Comparison of ENCODE assay signal across 11 cellular contexts in the genomic region with DNA sequence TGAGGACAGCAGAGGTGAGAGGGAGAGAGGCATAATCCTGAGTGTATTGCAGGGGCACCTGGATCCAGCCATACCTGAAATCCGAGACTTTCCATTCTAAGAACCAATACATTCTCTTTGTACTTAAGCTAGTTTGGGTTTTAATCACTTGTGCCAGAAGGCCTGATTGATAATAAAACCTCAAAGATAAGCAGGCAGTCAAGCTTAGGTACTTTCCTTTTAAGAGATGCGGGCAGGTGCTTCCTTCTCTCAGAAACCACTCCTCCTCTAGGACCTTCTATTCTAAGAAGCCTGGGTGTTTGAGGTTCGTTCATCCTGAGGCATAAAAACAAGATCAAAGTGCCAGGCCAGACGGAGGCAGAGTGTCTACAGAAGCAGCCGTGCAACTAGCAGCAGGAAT. TPM values are rescaled to one million over a fixed set of nuclear protein-coding genes. Genes with fewer than 3 reads are reported as not detected.
DNase-seq lines count a peak whose midpoint lies in the region; TF ChIP-seq lines count a peak whose summit lies in the region.
"Had no signal": no experiment of that assay in that cellular context is flagged by ENCODE, and none has a peak within 500 bp of the region (broad histone marks: within the 10 kb centered on the region; RNA-seq: fewer than 3 reads in every experiment).

No MANE protein-coding gene starts in this region.

- H3K4me2 ChIP-seq in OCI-LY3 (ENCODE audit: low read length) (peak overlapping the region; percentile 77), osteoblast (ENCODE audit: insufficient read depth, low read length) (no peak overlapping the region), mammary epithelial cell (ENCODE audit: insufficient read depth, low read depth, low read length) (no peak overlapping the region)

- H3K27me3 Mint-ChIP-seq in activated T-helper 2 cell treated with anti-CD3 and anti-CD28 coated beads, Interferon-gamma antibody, Interleukin-2, Interleukin-4, amounts not matched to agents 10 μg/mL and 5 μg/mL and 100 μg/mL, durations not matched to agents 14 hours and 24 hours and 36 hours (ENCODE audit: low read depth) = no peaks in the 10 kb centered on the region

- peaks cover 4% of the 10 kb centered on the region for H3K9me3 Mint-ChIP-seq in activated T-helper 2 cell treated with anti-CD3 and anti-CD28 coated beads, Interferon-gamma antibody, Interleukin-2, Interleukin-4, amounts not matched to agents 10 μg/mL and 5 μg/mL and 100 μg/mL, durations not matched to agents 14 hours and 24 hours and 36 hours
- H3K9me3 Mint-ChIP-seq: nephron had no signal

- H3K4me1 Mint-ChIP-seq in activated T-helper 2 cell treated with anti-CD3 and anti-CD28 coated beads, Interferon-gamma antibody, Interleukin-2, Interleukin-4, amounts not matched to agents 10 μg/mL and 5 μg/mL and 100 μg/mL, durations not matched to agents 14 hours and 24 hours and 36 hours (ENCODE audit: low read depth) = peaks cover 57% of the 10 kb centered on the region
- H3K4me1 Mint-ChIP-seq: nephron had no signal

- 53% methylated on average over 5 of the region's 5 CpGs for whole genome bisulfite sequencing in mammary epithelial cell (ENCODE audit: low coverage, missing lambda C conversion rate)

- no peak overlapping the region for H2AFZ ChIP-seq in OCI-LY3 (ENCODE audit: low read depth, low read length)
- H2AFZ ChIP-seq in osteoblast (ENCODE audit: low read length) = no peak overlapping the region
- H2AFZ ChIP-seq in mammary epithelial cell (ENCODE audit: low read depth, low read length) = no peak overlapping the region

- BruUV-seq in mammary epithelial cell (replicated peaks; lab: Mats Ljungman, UMichigan) = no TSS peak

- H3K79me2 ChIP-seq in OCI-LY3 (ENCODE audit: low read length) (no peaks in the 10 kb centered on the region), osteoblast (ENCODE audit: insufficient read depth, low read length) (no peaks in the 10 kb centered on the region), mammary epithelial cell (ENCODE audit: insufficient read depth, low read length) (no peaks in the 10 kb centered on the region)

- in situ Hi-C loops in GM13977 (cut with MboI; ENCODE audit: low pct_unique_long_range_greater_than_20kb, low sequenced_read_pairs, unreplicated experiment) (no loop called here), mammary epithelial cell (cut with MboI; ENCODE audit: low sequenced_read_pairs in 2 of 2) (no loop called here)

- H3K36me3 Mint-ChIP-seq in activated T-helper 2 cell treated with anti-CD3 and anti-CD28 coated beads, Interferon-gamma antibody, Interleukin-2, Interleukin-4, amounts not matched to agents 10 μg/mL and 5 μg/mL and 100 μg/mL, durations not matched to agents 14 hours and 24 hours and 36 hours (ENCODE audit: low read depth) = peaks cover 4% of the 10 kb centered on the region

- H3K4me3 ChIP-seq in OCI-LY3 (ENCODE audit: low read length) (peak overlapping the region; percentile 51; the same call in 1 of the 2 replicates), osteoblast (ENCODE audit: insufficient read depth, low read length) (no peak overlapping the region), mammary epithelial cell (replicated peaks in 1 of 3; ENCODE audit: insufficient read depth in 1 of 3, low read depth in 2 of 3, low read length in 3 of 3) (no peak overlapping the region)

- H3K27ac Mint-ChIP-seq in activated T-helper 2 cell treated with anti-CD3 and anti-CD28 coated beads, Interferon-gamma antibody, Interleukin-2, Interleukin-4, amounts not matched to agents 10 μg/mL and 5 μg/mL and 100 μg/mL, durations not matched to agents 14 hours and 24 hours and 36 hours = peak overlapping the region; percentile 91
- H3K27ac Mint-ChIP-seq: nephron had no signal

- DNase-seq in GM13977 (ENCODE audit: low spot score) (peak; percentile 40), osteoblast (ENCODE audit: insufficient read length, low spot score, missing footprints) (peak; percentile 27), islet precursor cell (no peak), mammary epithelial cell (no peak), NCI-H1436 (lab: John Stamatoyannopoulos, UW) (no peak), medulla oblongata (ENCODE audit: extremely low spot score) (no peak)
- peak; percentile 56 for DNase-seq in activated T-helper 2 cell treated with anti-CD3 and anti-CD28 coated beads, Interferon-gamma antibody, Interleukin-2, Interleukin-4, amounts not matched to agents 10 μg/mL and 5 μg/mL and 100 μg/mL, durations not matched to agents 14 hours and 24 hours and 36 hours (ENCODE audit: low spot score)
- DNase-seq: NCI-H187 treated with DMSO at 0.1 percent for 48 hours had no signal

- H3K9ac ChIP-seq in OCI-LY3 (ENCODE audit: low read length) = peak overlapping the region; percentile 37; the same call in 1 of the 2 replicates
- H3K9ac ChIP-seq in mammary epithelial cell (ENCODE audit: insufficient read depth, low read length) = no peak overlapping the region

- no peak for TF ChIP-seq CTCF in GM13977 (IDR thresholded peaks at IDR 0.05; ENCODE audit: extremely low read depth, insufficient read depth, missing control alignments)
- TF ChIP-seq CTCF in OCI-LY3 (IDR thresholded peaks at IDR 0.05; ENCODE audit: low read depth, low read length) = no peak
- no peak for TF ChIP-seq CTCF in osteoblast (IDR thresholded peaks at IDR 0.05; ENCODE audit: extremely low read depth, low read depth, low read length)
- no peak for TF ChIP-seq CTCF in mammary epithelial cell (conservative IDR thresholded peaks at IDR 0.05 in 1 of 2, IDR thresholded peaks at IDR 0.05 in 1 of 2; ENCODE audit: extremely low read depth in 1 of 2, insufficient read depth in 1 of 2, low read depth in 1 of 2, low read length in 2 of 2)

- dilution Hi-C loops in mammary epithelial cell (cut with HindIII; ENCODE audit: low sequenced_read_pairs) = no loop called here

- no peaks in the 10 kb centered on the region for H4K20me1 ChIP-seq in OCI-LY3 (ENCODE audit: insufficient read depth, low read length)
- no peaks in the 10 kb centered on the region for H4K20me1 ChIP-seq in osteoblast (ENCODE audit: insufficient read depth, low read length)
- H4K20me1 ChIP-seq in mammary epithelial cell (ENCODE audit: insufficient read depth, low read length) = no peaks in the 10 kb centered on the region

- H3K27me3 ChIP-seq in OCI-LY3 (ENCODE audit: low read depth, low read length) = no peaks in the 10 kb centered on the region
- H3K27me3 ChIP-seq in osteoblast (ENCODE audit: insufficient read depth, low read length) = peaks cover 3% of the 10 kb centered on the region
- no peaks in the 10 kb centered on the region for H3K27me3 ChIP-seq in mammary epithelial cell (ENCODE audit: insufficient read depth, low read length)

- intact Hi-C loops in activated T-helper 2 cell treated with anti-CD3 and anti-CD28 coated beads, Interferon-gamma antibody, Interleukin-2, Interleukin-4, amounts not matched to agents 10 μg/mL and 5 μg/mL and 100 μg/mL, durations not matched to agents 14 hours and 24 hours and 36 hours (cut with micrococcal nuclease) = loop anchor here (1.0 to 5.0 kb wide), 3 partner anchors 22 to 61 kb away; a partner anchor contains a TSS
- intact Hi-C loops in mammary epithelial cell (cut with micrococcal nuclease) = no loop called here

- CTCF ChIA-PET in mammary epithelial cell (lab: Charles Lee; ENCODE audit: low non-redundant PET) = no interaction called here

- H3K9me3 ChIP-seq in OCI-LY3 (ENCODE audit: insufficient read depth, low read length) = peaks cover 9% of the 10 kb centered on the region; the same call in 1 of the 2 replicates
- H3K9me3 ChIP-seq in osteoblast (ENCODE audit: low read depth, low read length) = no peaks in the 10 kb centered on the region
- no peaks in the 10 kb centered on the region for H3K9me3 ChIP-seq in mammary epithelial cell (replicated peaks; ENCODE audit: insufficient read depth, low read length)

- H3K27ac ChIP-seq in OCI-LY3 (ENCODE audit: low read length) (peak overlapping the region; percentile 87), osteoblast (ENCODE audit: low read depth, low read length) (no peak overlapping the region), mammary epithelial cell (ENCODE audit: insufficient read depth, low read depth, low read length) (no peak overlapping the region)

- H3K4me1 ChIP-seq in OCI-LY3 (ENCODE audit: low read length) (peaks cover 40% of the 10 kb centered on the region), osteoblast (ENCODE audit: insufficient read depth, low read length) (no peaks in the 10 kb centered on the region), mammary epithelial cell (ENCODE audit: insufficient read depth, low read length) (no peaks in the 10 kb centered on the region)

- H3K36me3 ChIP-seq in OCI-LY3 (replicated peaks; ENCODE audit: low read depth, low read length) = no peaks in the 10 kb centered on the region
- no peaks in the 10 kb centered on the region for H3K36me3 ChIP-seq in osteoblast (ENCODE audit: insufficient read depth, low read length)
- no peaks in the 10 kb centered on the region for H3K36me3 ChIP-seq in mammary epithelial cell (ENCODE audit: insufficient read depth, low read length)

- peak overlapping the region; percentile 51 for H3K4me3 Mint-ChIP-seq in activated T-helper 2 cell treated with anti-CD3 and anti-CD28 coated beads, Interferon-gamma antibody, Interleukin-2, Interleukin-4, amounts not matched to agents 10 μg/mL and 5 μg/mL and 100 μg/mL, durations not matched to agents 14 hours and 24 hours and 36 hours (ENCODE audit: low read depth)
- H3K4me3 Mint-ChIP-seq: nephron had no signal

RNA-seq across cellular contexts. Expression of a gene that starts 22.2 kb away (rescaled TPM):
- total RNA-seq in activated T-helper 2 cell treated with anti-CD3 and anti-CD28 coated beads, Interferon-gamma antibody, Interleukin-2, Interleukin-4, amounts not matched to agents 10 μg/mL and 5 μg/mL and 100 μg/mL, durations not matched to agents 14 hours and 24 hours and 36 hours = not detected in 2 replicates
- not detected in 2 replicates for total RNA-seq in osteoblast
- not detected for total RNA-seq in mammary epithelial cell
- not detected for polyA plus RNA-seq in mammary epithelial cell
- not detected for polyA minus RNA-seq in mammary epithelial cell
- total RNA-seq: cardiac septum had no signal

RNA-seq across cellular contexts. Expression of a gene that starts 42.4 kb away (rescaled TPM):
- total RNA-seq in activated T-helper 2 cell treated with anti-CD3 and anti-CD28 coated beads, Interferon-gamma antibody, Interleukin-2, Interleukin-4, amounts not matched to agents 10 μg/mL and 5 μg/mL and 100 μg/mL, durations not matched to agents 14 hours and 24 hours and 36 hours = 0.30 and 1.0 TPM in 2 replicates
- total RNA-seq in osteoblast (0.29 and 0.36 TPM in 2 replicates), mammary epithelial cell (100 to 1,000 TPM in 1 of 2 donors, 10 to 100 TPM in 1; 91.5 to 166 TPM)
- polyA plus RNA-seq in mammary epithelial cell = 133 TPM
- polyA minus RNA-seq in mammary epithelial cell = 97.9 TPM

RNA-seq across cellular contexts. Expression of a gene that starts 51.8 kb away (rescaled TPM):
- 257 and 271 TPM in 2 replicates for total RNA-seq in activated T-helper 2 cell treated with anti-CD3 and anti-CD28 coated beads, Interferon-gamma antibody, Interleukin-2, Interleukin-4, amounts not matched to agents 10 μg/mL and 5 μg/mL and 100 μg/mL, durations not matched to agents 14 hours and 24 hours and 36 hours
- total RNA-seq in osteoblast (29.0 and 32.4 TPM in 2 replicates), mammary epithelial cell (100 to 1,000 TPM in 1 of 2 donors, 10 to 100 TPM in 1; 23.5 to 349 TPM)
- polyA plus RNA-seq in mammary epithelial cell = 390 TPM
- polyA minus RNA-seq in mammary epithelial cell = 448 TPM

Comparison
In these comparisons a context has a peak if more than half of its experiments do, and no peak if none do; other contexts are left out.
1. DNase-seq: peak in GM13977 (single experiment), activated T-helper 2 cell treated with anti-CD3 and anti-CD28 coated beads, Interferon-gamma antibody, Interleukin-2, Interleukin-4, amounts not matched to agents 10 μg/mL and 5 μg/mL and 100 μg/mL, durations not matched to agents 14 hours and 24 hours and 36 hours (single experiment) and osteoblast (single experiment); none in islet precursor cell (single experiment), mammary epithelial cell (single experiment), NCI-H1436 (single experiment) and medulla oblongata (single experiment).
2. RNA of a gene that starts 42.4 kb away (total RNA-seq): 91.5 to 166 TPM in mammary epithelial cell; 0.30 to 1.0 TPM in activated T-helper 2 cell treated with anti-CD3 and anti-CD28 coated beads, Interferon-gamma antibody, Interleukin-2, Interleukin-4, amounts not matched to agents 10 μg/mL and 5 μg/mL and 100 μg/mL, durations not matched to agents 14 hours and 24 hours and 36 hours and 0.29 to 0.36 TPM in osteoblast; every median in the first group is over 10 times any median in the second.